1 cellular context compared by ENCODE assay signal in genomic region chr5:174195517-174195916, GRCh38.
TF ChIP-seq lines count a peak whose summit lies in the region.

No MANE protein-coding gene starts in this region.

TF ChIP-seq in WTC11, 78 proteins besides CTCF, POLR2A, EP300 and RAD21 (continued from another document):
- no peak for TF ChIP-seq NFYB (CRISPR knock-in tag; conservative IDR thresholded peaks at IDR 0.05; ENCODE audit: low read depth)
- no peak for TF ChIP-seq CREB1 (CRISPR knock-in tag; IDR thresholded peaks at IDR 0.05)
- no peak for TF ChIP-seq E2F5 (CRISPR knock-in tag; IDR thresholded peaks at IDR 0.05)
- no peak for TF ChIP-seq RELA (CRISPR knock-in tag; IDR thresholded peaks at IDR 0.05; ENCODE audit: borderline replicate concordance)
- TF ChIP-seq TEAD4 (CRISPR knock-in tag; IDR thresholded peaks at IDR 0.05), result no peak
- no peak for TF ChIP-seq HMGXB4 (CRISPR knock-in tag; IDR thresholded peaks at IDR 0.05)
- TF ChIP-seq MLX (CRISPR knock-in tag; IDR thresholded peaks at IDR 0.05), result no peak
- TF ChIP-seq ZNF512 (CRISPR knock-in tag; IDR thresholded peaks at IDR 0.05; ENCODE audit: borderline replicate concordance), result no peak
- no peak for TF ChIP-seq ZBTB43 (CRISPR knock-in tag; IDR thresholded peaks at IDR 0.05)
- TF ChIP-seq NR2C2 (CRISPR knock-in tag; IDR thresholded peaks at IDR 0.05), result no peak
TF ChIP-seq in WTC11: peak in this region for 0.
